9 cellular contexts compared by ENCODE assay signal in the genomic region with DNA sequence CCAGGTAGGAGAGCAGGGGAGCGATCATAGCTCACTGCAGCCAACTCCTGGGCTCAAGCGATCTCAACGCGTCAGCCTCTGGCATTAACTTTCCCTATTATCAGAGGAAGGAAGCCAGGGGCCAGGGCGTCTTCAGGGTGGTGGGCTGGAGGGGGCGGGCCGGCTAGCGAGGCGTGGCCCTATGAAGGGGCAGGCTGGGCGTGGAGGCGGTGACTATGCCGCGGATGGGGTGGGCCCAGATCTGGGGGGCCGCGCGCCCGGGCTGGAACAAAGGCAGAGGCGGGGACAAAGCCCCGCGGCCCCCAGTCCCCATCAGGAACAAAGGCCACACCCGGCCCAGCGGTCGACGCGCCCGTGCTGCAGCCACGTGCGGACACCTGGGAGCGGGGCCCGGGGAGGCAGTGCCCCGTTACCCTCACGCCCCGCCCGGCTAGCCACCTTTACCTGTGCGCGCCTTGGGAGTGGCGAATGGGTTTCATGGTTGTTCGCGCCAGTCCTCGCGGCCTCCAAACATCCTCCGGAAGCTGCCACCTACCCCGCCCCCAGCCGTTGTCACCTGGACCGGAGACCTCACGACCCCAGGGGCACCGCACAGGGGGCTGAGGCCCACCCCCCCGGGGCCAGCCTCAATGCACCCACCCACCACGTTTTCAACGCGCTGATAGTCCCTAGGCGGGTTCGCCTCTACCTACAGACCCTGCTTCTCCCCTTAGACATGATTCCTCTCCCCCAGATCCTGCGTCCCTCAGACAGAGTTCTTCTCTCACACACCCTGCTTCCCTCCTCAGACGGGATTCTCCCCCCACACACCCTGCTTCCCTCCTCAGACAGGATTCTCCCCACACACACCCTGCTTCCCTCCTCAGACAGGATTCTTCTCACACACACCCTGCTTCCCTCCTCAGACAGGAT. TPM values are rescaled to one million over a fixed set of nuclear protein-coding genes. Genes with fewer than 3 reads are reported as not detected.
DNase-seq lines count a peak whose midpoint lies in the region; ATAC-seq, FAIRE-seq and TF ChIP-seq lines count a peak whose summit lies in the region.
"Had no signal": no experiment of that assay in that cellular context is flagged by ENCODE, and none has a peak within 500 bp of the region (broad histone marks: within the 10 kb centered on the region; RNA-seq: fewer than 3 reads in every experiment).

No MANE protein-coding gene starts in this region.

- H3K9me3 ChIP-seq in mucosa of rectum (ENCODE audit: control insufficient read depth in 2 of 2, low read length in 2 of 2) = no peaks in the 10 kb centered on the region

- ATAC-seq in HG03432 (IDR thresholded peaks at IDR 0.05; ENCODE audit: unreplicated experiment) = no peak

- peak overlapping the region in 1 of 2 donors; percentile 33 for H3K9ac ChIP-seq in mucosa of rectum (ENCODE audit: low read depth in 1 of 2, low read length in 2 of 2)
- H3K9ac ChIP-seq: KMS-11 had no signal

- no peak for FAIRE-seq in HTR-8/SVneo (lab: Jason Lieb, UNC)

- no peaks in the 10 kb centered on the region for H3K27me3 ChIP-seq in GM06990 (replicated peaks; ENCODE audit: control insufficient read depth, insufficient read depth, low read length)
- peaks cover 6 to 7% of the 10 kb centered on the region in 2 donors for H3K27me3 ChIP-seq in mucosa of rectum (ENCODE audit: control insufficient read depth in 2 of 2, insufficient read depth in 2 of 2, low read length in 2 of 2)

- DNase-seq in GM06990 (ENCODE audit: extremely low read depth, insufficient read length) (no peak), NOMO-1 treated with DMSO at 0.1 percent for 48 hours (lab: John Stamatoyannopoulos, UW; ENCODE audit: unreplicated experiment) (peak; percentile 39), coronary artery (ENCODE audit: low spot score) (peak; percentile 62), HTR-8/SVneo (ENCODE audit: insufficient read length, low spot score) (no peak), A172 (ENCODE audit: low spot score) (no peak), NCI-H774 (lab: John Stamatoyannopoulos, UW) (no peak)

- H3K36me3 ChIP-seq in GM06990 (ENCODE audit: control insufficient read depth, insufficient read depth, low read length) (no peaks in the 10 kb centered on the region), mucosa of rectum (ENCODE audit: control insufficient read depth in 2 of 2, insufficient read depth in 2 of 2, low read length in 2 of 2) (no peaks in the 10 kb centered on the region)

- H3K4me1 ChIP-seq in mucosa of rectum (ENCODE audit: control insufficient read depth in 2 of 2, insufficient read depth in 2 of 2, low read length in 2 of 2) = peaks cover 2 to 5% of the 10 kb centered on the region in 2 donors

- peak overlapping the region in 1 of 2 donors; percentile 26 for H3K27ac ChIP-seq in coronary artery
- H3K27ac ChIP-seq in mucosa of rectum (ENCODE audit: low read depth in 2 of 2, low read length in 2 of 2) = no peak overlapping the region
- H3K27ac ChIP-seq: KMS-11 had no signal

- H3K4me3 ChIP-seq in GM06990 (replicated peaks; ENCODE audit: low read depth, low read length) (peak overlapping the region; percentile 40), coronary artery (peak overlapping the region; percentile 56), mucosa of rectum (ENCODE audit: low read length in 2 of 2) (peak overlapping the region; percentile 26 to 35)

- no peak for TF ChIP-seq CTCF in GM06990 (IDR thresholded peaks at IDR 0.05; ENCODE audit: insufficient read depth, low read length, poor library complexity, severe bottlenecking)
- TF ChIP-seq CTCF in coronary artery (IDR thresholded peaks at IDR 0.05) = no peak

RNA-seq across cellular contexts. Expression of a gene that starts 5.4 kb away (rescaled TPM):
- 545 and 619 TPM in 2 replicates for total RNA-seq in A172 (2014; rRNA removed; shearing (Covaris generic))

RNA-seq across cellular contexts. Expression of a gene that starts 16.4 kb away (rescaled TPM):
- 32.1 and 48.2 TPM in 2 replicates for total RNA-seq in A172 (2014; rRNA removed; shearing (Covaris generic))

RNA-seq across cellular contexts. Expression of a gene that starts 18.9 kb away (rescaled TPM):
- 9.0 and 11.9 TPM in 2 replicates for total RNA-seq in A172 (2014; rRNA removed; shearing (Covaris generic))

RNA-seq across cellular contexts. Expression of a gene that starts 19.9 kb away (rescaled TPM):
- total RNA-seq in A172 (2014; rRNA removed; shearing (Covaris generic)) = 141 and 145 TPM in 2 replicates

RNA-seq across cellular contexts. Expression of a gene that starts 26.7 kb away (rescaled TPM):
- total RNA-seq in A172 (2014; rRNA removed; shearing (Covaris generic)) = 2.8 and 6.6 TPM in 2 replicates

Comparison
In these comparisons a context has a peak if more than half of its experiments do, and no peak if none do; other contexts are left out.
1. DNase-seq: peak in NOMO-1 treated with DMSO at 0.1 percent for 48 hours (single experiment) and coronary artery (single experiment); none in GM06990 (single experiment), HTR-8/SVneo (single experiment), A172 (single experiment) and NCI-H774 (single experiment).
2. Peak in every context shown above with its lines, with median percentiles within 50 percentile points of each other: H3K4me3 ChIP-seq.